Comparison of ENCODE assay signal across 12 cellular contexts in the genomic region with DNA sequence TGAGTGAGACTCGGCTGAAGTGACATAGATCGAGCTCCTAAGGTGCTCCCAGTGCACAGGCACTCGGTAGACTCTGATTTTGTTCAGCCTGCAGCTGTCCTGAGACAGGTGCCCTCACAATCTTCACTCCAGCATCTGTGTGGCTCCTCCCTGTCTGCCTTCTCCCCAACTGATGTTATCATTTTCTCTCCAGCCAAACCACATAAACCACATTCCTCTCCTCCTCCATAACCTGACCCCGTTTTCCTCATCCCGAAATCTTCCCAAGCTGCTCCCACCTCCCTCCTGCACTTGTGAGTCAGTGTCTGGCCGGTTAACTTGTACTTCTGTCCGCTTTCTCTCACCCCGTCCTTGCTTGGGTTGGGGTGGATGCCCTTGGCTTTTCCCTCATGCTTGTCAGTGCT.
DNase-seq lines count a peak whose midpoint lies in the region; ATAC-seq and TF ChIP-seq lines count a peak whose summit lies in the region.
"Had no signal": no experiment of that assay in that cellular context is flagged by ENCODE, and none has a peak within 500 bp of the region (broad histone marks: within the 10 kb centered on the region; RNA-seq: fewer than 3 reads in every experiment).

No MANE protein-coding gene starts in this region.

- no peak overlapping the region for H2AFZ ChIP-seq in mesenchymal stem cell (ENCODE audit: low read depth, low read length)
- H2AFZ ChIP-seq: neural progenitor cell had no signal

- no peak overlapping the region for H2BK120ac ChIP-seq in mesenchymal stem cell (ENCODE audit: low read depth, low read length)

- H2AK5ac ChIP-seq in mesenchymal stem cell (ENCODE audit: low read length, severe bottlenecking): peak overlapping the region; percentile 29

- no peak for ATAC-seq in GM21360 (IDR thresholded peaks at IDR 0.05; ENCODE audit: unreplicated experiment)
- ATAC-seq in GM19324 (IDR thresholded peaks at IDR 0.05; ENCODE audit: low FRiP score, unreplicated experiment): no peak
- ATAC-seq: activated CD8-positive, alpha-beta T cell treated with anti-CD3 and anti-CD28 coated beads for 36 hours; CD8-positive, alpha-beta T cell had no signal

- no peak overlapping the region for H3K18ac ChIP-seq in mesenchymal stem cell (ENCODE audit: low read depth in 1 of 2, low read length in 2 of 2)

- H3K79me1 ChIP-seq in mesenchymal stem cell (replicated peaks; ENCODE audit: low read length, poor library complexity, severe bottlenecking): peaks cover 33% of the 10 kb centered on the region

- CTCF ChIA-PET in AG04450 (lab: Charles Lee): interaction anchor here (1.0 kb wide), 1 partner anchor 46 kb away, joined by 3 read pairs; no protein-coding TSS in a partner anchor

- peaks cover 51 to 59% of the 10 kb centered on the region in 2 experiments for H3K36me3 ChIP-seq in mesenchymal stem cell (ENCODE audit: control insufficient read depth in 1 of 2, insufficient read depth in 2 of 2, low read depth in 1 of 2, low read length in 2 of 2)
- peaks cover 5% of the 10 kb centered on the region for H3K36me3 ChIP-seq in suprapubic skin
- H3K36me3 ChIP-seq: neural progenitor cell had no signal

- DNase-seq in AG04450 (ENCODE audit: low read depth, low spot score) (peak; percentile 80), HK-2 (ENCODE audit: unreplicated experiment) (peak; percentile 78), astrocyte of the spinal cord (ENCODE audit: low read depth, low spot score) (peak; percentile 93), mesenchymal stem cell (peak; percentile 76), suprapubic skin (ENCODE audit: low spot score in 2 of 2) (no peak), mesenteric fat pad (ENCODE audit: low spot score) (no peak)
- DNase-seq: activated CD8-positive, alpha-beta T cell treated with anti-CD3 and anti-CD28 coated beads for 36 hours; CD8-positive, alpha-beta T cell; NCI-H1694 had no signal

- no peak overlapping the region for H3K4me2 ChIP-seq in mesenchymal stem cell (ENCODE audit: low read length, poor library complexity, severe bottlenecking)
- H3K4me2 ChIP-seq: neural progenitor cell had no signal

- H3K4me1 ChIP-seq in mesenchymal stem cell (ENCODE audit: control insufficient read depth, insufficient read depth, low read depth, low read length) (peaks cover 47% of the 10 kb centered on the region), suprapubic skin (peaks cover 10% of the 10 kb centered on the region)

- H4K8ac ChIP-seq in mesenchymal stem cell (ENCODE audit: low read length): no peak overlapping the region

- TF ChIP-seq CTCF in AG04450 (IDR thresholded peaks at IDR 0.05; ENCODE audit: low read depth, low read length) (no peak), astrocyte of the spinal cord (IDR thresholded peaks at IDR 0.05; ENCODE audit: low read depth, low read length) (no peak), suprapubic skin (IDR thresholded peaks at IDR 0.05) (no peak)

- POLR2A ChIA-PET in AG04450 (lab: Yijun Ruan, JAX): no interaction called here

- peak overlapping the region; percentile 37 for H4K91ac ChIP-seq in mesenchymal stem cell (ENCODE audit: low read length)

- no peak overlapping the region for H3K23ac ChIP-seq in mesenchymal stem cell (ENCODE audit: low read length in 2 of 2)

- no peak overlapping the region for H2BK15ac ChIP-seq in mesenchymal stem cell (ENCODE audit: low read depth, poor library complexity, severe bottlenecking)

- no peak overlapping the region for H3K4ac ChIP-seq in mesenchymal stem cell (ENCODE audit: low read depth in 1 of 2, low read length in 2 of 2)

- no peak overlapping the region for H2BK12ac ChIP-seq in mesenchymal stem cell (ENCODE audit: low read length in 2 of 2)

- in situ Hi-C loops in astrocyte of the spinal cord (cut with HindIII; ENCODE audit: low sequenced_read_pairs): no loop called here

- H3K9ac ChIP-seq in mesenchymal stem cell (ENCODE audit: low read length): no peak overlapping the region
- H3K9ac ChIP-seq: neural progenitor cell had no signal

- no peak for TF ChIP-seq POLR2A in suprapubic skin (IDR thresholded peaks at IDR 0.05)

- no peak for TF ChIP-seq EP300 in suprapubic skin (IDR thresholded peaks at IDR 0.05)

- H3K27me3 ChIP-seq in AG04450 (ENCODE audit: control insufficient read depth, insufficient read depth, low read length) (no peaks in the 10 kb centered on the region), mesenchymal stem cell (ENCODE audit: control insufficient read depth in 1 of 2, insufficient read depth in 1 of 2, low read length in 2 of 2) (no peaks in the 10 kb centered on the region), suprapubic skin (no peaks in the 10 kb centered on the region)
- H3K27me3 ChIP-seq: neural progenitor cell had no signal

- 70% methylated on average over 6 of the region's 8 CpGs for WGBS in mesenchymal stem cell
- WGBS in suprapubic skin: 29% methylated on average over 8 of the region's 8 CpGs

- H3K27ac ChIP-seq in AG04450 (ENCODE audit: low read depth, low read length) (peak overlapping the region; percentile 21), mesenchymal stem cell (ENCODE audit: low read length, poor library complexity, severe bottlenecking) (peak overlapping the region; percentile 93), suprapubic skin (no peak overlapping the region)
- H3K27ac ChIP-seq: neural progenitor cell had no signal

- H3K14ac ChIP-seq in mesenchymal stem cell (ENCODE audit: low read length in 2 of 2): no peak overlapping the region

- H2BK5ac ChIP-seq in mesenchymal stem cell (ENCODE audit: low read depth, low read length, poor library complexity, severe bottlenecking): peak overlapping the region; percentile 71

- H3K9me3 ChIP-seq in AG04450 (ENCODE audit: control insufficient read depth, insufficient read depth, low read length) (no peaks in the 10 kb centered on the region), mesenchymal stem cell (ENCODE audit: control insufficient read depth, low read length) (no peaks in the 10 kb centered on the region), suprapubic skin (no peaks in the 10 kb centered on the region)

- H3K4me3 ChIP-seq in AG04450 (ENCODE audit: low read depth, low read length) (no peak overlapping the region), astrocyte of the spinal cord (ENCODE audit: low read depth, low read length) (no peak overlapping the region), mesenchymal stem cell (ENCODE audit: insufficient read depth in 1 of 2, low read depth in 1 of 2, low read length in 2 of 2) (no peak overlapping the region), suprapubic skin (no peak overlapping the region)
- H3K4me3 ChIP-seq: neural progenitor cell had no signal

Comparison
In these comparisons a context has a peak if more than half of its experiments do, and no peak if none do; other contexts are left out.
1. DNase-seq: peak in AG04450 (single experiment), HK-2 (single experiment), astrocyte of the spinal cord (single experiment) and mesenchymal stem cell (single experiment); none in suprapubic skin (0 of 2) and mesenteric fat pad (single experiment).